ENCODE assay signal across 8 cellular contexts in the genomic region with DNA sequence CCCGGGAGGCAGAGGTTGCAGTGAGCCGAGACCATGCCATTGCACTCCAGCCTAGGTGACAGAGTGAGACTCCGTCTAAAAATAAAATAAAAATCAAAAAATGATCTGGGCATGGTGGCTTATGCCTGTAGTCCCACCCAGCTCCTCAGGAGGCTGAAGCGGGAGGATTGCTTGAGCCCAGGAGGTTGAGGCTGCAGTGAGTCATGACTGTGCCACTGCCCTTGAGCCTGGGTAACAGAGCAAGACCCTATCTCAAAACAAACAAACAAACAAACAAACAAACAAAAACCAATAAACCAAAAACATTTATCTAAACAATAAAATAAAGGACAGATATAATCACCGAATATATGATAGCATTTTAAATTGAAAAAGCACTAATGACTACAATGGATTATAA. TPM values are rescaled to one million over a fixed set of nuclear protein-coding genes. Genes with fewer than 3 reads are reported as not detected.
"Had no signal": no experiment of that assay in that cellular context is flagged by ENCODE, and none has a peak within 500 bp of the region (broad histone marks: within the 10 kb centered on the region; RNA-seq: fewer than 3 reads in every experiment).

No MANE protein-coding gene starts in this region.

RNA-seq across cellular contexts. Expression of gene BEST1, which starts 3.5 kb away (rescaled TPM):
- total RNA-seq: activated T-cell treated with anti-CD3 and anti-CD28 coated beads, Interleukin-2, amount 50 U/mL, for 4 hours; dermis blood vessel endothelial cell; endothelial cell of umbilical vein; glomerular endothelial cell; T-helper 2 cell treated with Interferon-gamma antibody and Interleukin-4, amounts not matched to agents 100 ng/mL and 5 ng/mL, for 36 hours had no signal

RNA-seq across cellular contexts. Expression of gene RAB3IL1, which starts 36.3 kb away (rescaled TPM):
- total RNA-seq: activated B cell treated with CpG ODN at 0.5 μM for 24 hours; activated CD8-positive, alpha-beta T cell treated with anti-CD3 and anti-CD28 coated beads for 36 hours; activated T-helper 17 cell treated with anti-CD3 and anti-CD28 coated beads, Interleukin-2, amount 50 U/mL, for 72 hours; T-helper 2 cell treated with Interferon-gamma antibody and Interleukin-4, amounts not matched to agents 100 ng/mL and 5 ng/mL, for 36 hours had no signal
